8 cellular contexts compared by ENCODE assay signal in the genomic region with DNA sequence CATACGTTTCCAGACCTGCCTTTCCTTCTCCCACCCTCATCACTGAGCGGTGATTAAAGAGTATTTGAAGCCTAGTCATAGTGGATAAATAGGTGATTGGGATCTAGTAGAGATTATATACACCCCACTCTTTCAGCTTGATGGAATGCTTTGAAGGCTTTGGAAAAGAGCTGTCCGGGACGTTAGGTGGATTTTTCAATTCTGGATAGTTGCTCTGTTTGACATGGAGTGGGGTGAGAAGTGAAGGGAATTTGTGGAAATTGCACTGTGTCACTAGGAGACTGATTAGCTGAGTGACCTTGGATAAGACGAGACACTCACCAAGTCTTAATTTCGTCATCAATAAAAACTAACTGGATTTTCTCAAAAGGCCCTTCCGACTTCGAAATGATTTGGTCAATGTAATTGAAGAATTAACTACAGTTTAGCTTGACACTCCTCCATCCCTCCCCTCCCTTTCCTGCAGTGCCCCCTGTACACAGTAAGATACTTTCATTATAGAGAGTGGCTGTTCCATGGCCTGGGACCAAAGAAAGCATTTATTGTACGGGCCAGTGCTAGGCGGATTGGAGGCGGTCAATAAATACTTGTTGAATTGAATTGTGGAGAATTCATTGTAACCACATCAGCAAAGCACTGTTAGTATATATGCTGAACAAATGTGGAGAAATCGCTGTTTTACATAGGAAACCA. TPM values are rescaled to one million over a fixed set of nuclear protein-coding genes. Genes with fewer than 3 reads are reported as not detected.
A peak's percentile ranks its signal among the peaks of the same experiment; 100 is the strongest.
DNase-seq lines count a peak whose midpoint lies in the region; ATAC-seq and TF ChIP-seq lines count a peak whose summit lies in the region.

No MANE protein-coding gene starts in this region.

- H3K4me2 ChIP-seq in BLaER1 treated with 17β-estradiol and CSF1 and Interleukin-3, amounts not matched to agents 10 nM and 100 nM = peak overlapping the region; percentile 82 to 97 (median 90)
- peak overlapping the region; percentile 81 for H3K4me2 ChIP-seq in Karpas-422 (ENCODE audit: low read depth, low read length, poor library complexity, severe bottlenecking)

- 20 to 28% methylated on average over 12 of the region's 12 CpGs for WGBS in lung, 2 donors
- WGBS in thyroid gland, 2 donors = 22 to 29% methylated on average over 12 of the region's 12 CpGs

- DNase-seq in Karpas-422 (no peak), chondrocyte (ENCODE audit: low spot score) (no peak), lung (ENCODE audit: low spot score) (no peak), thyroid gland (no peak)
- DNase-seq in activated CD8-positive, alpha-beta memory T cell treated with anti-CD3 and anti-CD28 coated beads, Interleukin-2, amount 50 U/mL, for 4 hours = no peak

- peaks cover 53% of the 10 kb centered on the region for H3K79me2 ChIP-seq in Karpas-422 (ENCODE audit: low read length)

- H3K4me3 ChIP-seq in BLaER1 treated with 17β-estradiol and CSF1 and Interleukin-3, amounts not matched to agents 10 nM and 100 nM = peak overlapping the region; percentile 93 to 100 (median 97)
- H3K4me3 ChIP-seq in Karpas-422 (ENCODE audit: low read length) (peak overlapping the region; percentile 80), lung (peak overlapping the region; percentile 92), thyroid gland (replicated peaks in 1 of 3) (peak overlapping the region; percentile 90 to 100 (median 97))

- ATAC-seq in lung (ENCODE audit: insufficient read depth, low FRiP score) (no peak), HG03159 (IDR thresholded peaks at IDR 0.05; ENCODE audit: unreplicated experiment) (no peak), HG02981 (IDR thresholded peaks at IDR 0.05; ENCODE audit: unreplicated experiment) (no peak)

- H3K9me3 ChIP-seq in BLaER1 treated with 17β-estradiol and CSF1 and Interleukin-3, amounts not matched to agents 10 nM and 100 nM (replicated peaks in 1 of 11) = no peaks in the 10 kb centered on the region
- H3K9me3 ChIP-seq in Karpas-422 (ENCODE audit: low read length) = no peaks in the 10 kb centered on the region
- H3K9me3 ChIP-seq in lung (ENCODE audit: control insufficient read depth in 2 of 2, insufficient read depth in 1 of 2, low read length in 1 of 2) = no peaks in the 10 kb centered on the region
- H3K9me3 ChIP-seq in thyroid gland = no peaks in the 10 kb centered on the region

- H3K4me1 Mint-ChIP-seq in chondrocyte (ENCODE audit: low read depth) = peaks cover 31% of the 10 kb centered on the region

- peaks cover 36 to 56% (median 52%) of the 10 kb centered on the region in 11 experiments for H4K20me1 ChIP-seq in BLaER1 treated with 17β-estradiol and CSF1 and Interleukin-3, amounts not matched to agents 10 nM and 100 nM
- H4K20me1 ChIP-seq in Karpas-422 (ENCODE audit: insufficient read depth, low read depth, low read length) = peaks cover 8% of the 10 kb centered on the region; the same call in 1 of the 2 replicates

- TF ChIP-seq POLR2A in thyroid gland (IDR thresholded peaks at IDR 0.05) = no peak

- no peaks in the 10 kb centered on the region for H3K36me3 Mint-ChIP-seq in chondrocyte (ENCODE audit: low read depth)

- no peaks in the 10 kb centered on the region for H3K27me3 ChIP-seq in BLaER1 treated with 17β-estradiol and CSF1 and Interleukin-3, amounts not matched to agents 10 nM and 100 nM
- H3K27me3 ChIP-seq in Karpas-422 (ENCODE audit: low read length) (no peaks in the 10 kb centered on the region), lung (ENCODE audit: control insufficient read depth, insufficient read depth) (no peaks in the 10 kb centered on the region), thyroid gland (no peaks in the 10 kb centered on the region)

- peak overlapping the region; percentile 91 for H3K4me3 Mint-ChIP-seq in chondrocyte (ENCODE audit: unreplicated experiment)

- peaks cover 19 to 47% (median 36%) of the 10 kb centered on the region in 11 experiments for H3K36me3 ChIP-seq in BLaER1 treated with 17β-estradiol and CSF1 and Interleukin-3, amounts not matched to agents 10 nM and 100 nM
- peaks cover 10% of the 10 kb centered on the region; the same call in 1 of the 2 replicates for H3K36me3 ChIP-seq in Karpas-422 (ENCODE audit: insufficient read depth, low read length)
- peaks cover 0 to 3% of the 10 kb centered on the region in 2 donors for H3K36me3 ChIP-seq in lung (ENCODE audit: control insufficient read depth in 2 of 2, insufficient read depth in 2 of 2, low read length in 2 of 2)
- H3K36me3 ChIP-seq in thyroid gland = no peaks in the 10 kb centered on the region

- TF ChIP-seq CTCF in chondrocyte (IDR thresholded peaks at IDR 0.05) = peak; percentile 34
- no peak for TF ChIP-seq CTCF in lung (IDR thresholded peaks at IDR 0.05; ENCODE audit: control extremely low read depth, extremely low read depth)
- no peak for TF ChIP-seq CTCF in thyroid gland (IDR thresholded peaks at IDR 0.05)

- H3K9me2 ChIP-seq in Karpas-422 (replicated peaks; ENCODE audit: insufficient read depth, low read length) = no peaks in the 10 kb centered on the region

- H3K27me3 Mint-ChIP-seq in chondrocyte (ENCODE audit: low read depth) = peaks cover 3% of the 10 kb centered on the region

- peak overlapping the region; percentile 84 for H3K27ac Mint-ChIP-seq in chondrocyte (ENCODE audit: unreplicated experiment)

- H3K9ac ChIP-seq in BLaER1 treated with 17β-estradiol and CSF1 and Interleukin-3, amounts not matched to agents 10 nM and 100 nM = peak overlapping the region; percentile 94 to 100 (median 99)
- H3K9ac ChIP-seq in Karpas-422 (ENCODE audit: low read length) = peak overlapping the region; percentile 94

- peaks cover 15 to 38% (median 25%) of the 10 kb centered on the region in 10 experiments for H3K4me1 ChIP-seq in BLaER1 treated with 17β-estradiol and CSF1 and Interleukin-3, amounts not matched to agents 10 nM and 100 nM
- peaks cover 14% of the 10 kb centered on the region for H3K4me1 ChIP-seq in Karpas-422 (ENCODE audit: low read length)
- peaks cover 11 to 14% of the 10 kb centered on the region in 2 donors for H3K4me1 ChIP-seq in lung (ENCODE audit: control insufficient read depth in 2 of 2, insufficient read depth in 2 of 2, low read length in 2 of 2)
- H3K4me1 ChIP-seq in thyroid gland = peaks cover 15 to 23% of the 10 kb centered on the region in 2 donors

- H2AFZ ChIP-seq in Karpas-422 (ENCODE audit: low read length) = no peak overlapping the region

- H3K27ac ChIP-seq in BLaER1 treated with 17β-estradiol and CSF1 and Interleukin-3, amounts not matched to agents 10 nM and 100 nM = peak overlapping the region; percentile 92 to 99 (median 97)
- H3K27ac ChIP-seq in Karpas-422 (ENCODE audit: low read length) (no peak overlapping the region; the same call in 1 of the 2 replicates), lung (ENCODE audit: low read depth in 1 of 2, low read length in 1 of 2) (peak overlapping the region; percentile 89 to 97), thyroid gland (peak overlapping the region; percentile 76 to 97 (median 84))

- intact Hi-C loops in thyroid gland (cut with DNase I) = no loop called here

- no peaks in the 10 kb centered on the region for H3K9me3 Mint-ChIP-seq in chondrocyte (ENCODE audit: low read depth)

RNA-seq across cellular contexts. Expression of gene ZKSCAN1, which starts 1.0 kb away (rescaled TPM):
- total RNA-seq in Karpas-422 (2014; rRNA removed; shearing (Covaris generic); ENCODE audit: low replicate concordance) = 21.3 and 22.1 TPM in 2 replicates
- total RNA-seq in chondrocyte (61.5 to 72.1 TPM (median 62.3 TPM) in 3 replicates), lung (10 to 100 TPM; 50.4 to 54.0 TPM), thyroid gland (10 to 100 TPM; 34.0 to 41.4 (median 35.3) TPM)
- polyA plus RNA-seq in lung = 1 to 10 TPM; 8.2 to 8.7 TPM

RNA-seq across cellular contexts. Expression of gene ZSCAN21, which starts 33.2 kb away (rescaled TPM):
- total RNA-seq in Karpas-422 (2014; rRNA removed; shearing (Covaris generic); ENCODE audit: low replicate concordance) = 6.1 and 16.6 TPM in 2 replicates
- total RNA-seq in chondrocyte (9.6 to 13.1 TPM (median 11.8 TPM) in 3 replicates), lung (10 to 100 TPM in 1 of 2 donors, 1 to 10 TPM in 1; 9.0 to 13.1 TPM), thyroid gland (10 to 100 TPM; 14.0 to 23.8 (median 19.2) TPM)
- polyA plus RNA-seq in lung = 1 to 10 TPM; 4.7 to 5.1 TPM

RNA-seq across cellular contexts. Expression of gene AZGP1, which starts 40.5 kb away (rescaled TPM):
- 1.0 and 2.0 TPM in 2 replicates for total RNA-seq in Karpas-422 (2014; rRNA removed; shearing (Covaris generic); ENCODE audit: low replicate concordance)
- not detected in 3 replicates for total RNA-seq in chondrocyte
- 10 to 100 TPM in 1 of 2 donors, 1 to 10 TPM in 1; 4.1 to 52.8 TPM for total RNA-seq in lung
- 10 to 100 TPM in 1 of 2 donors, 1 to 10 TPM in 1; 4.2 to 82.8 TPM for polyA plus RNA-seq in lung
- total RNA-seq in thyroid gland = 1 to 10 TPM in 3 of 4 donors, not detected in 1; 1.6 to 3.5 (median 3.1) TPM
